Comparison of ENCODE assay signal across 29 cellular contexts in the genomic region with DNA sequence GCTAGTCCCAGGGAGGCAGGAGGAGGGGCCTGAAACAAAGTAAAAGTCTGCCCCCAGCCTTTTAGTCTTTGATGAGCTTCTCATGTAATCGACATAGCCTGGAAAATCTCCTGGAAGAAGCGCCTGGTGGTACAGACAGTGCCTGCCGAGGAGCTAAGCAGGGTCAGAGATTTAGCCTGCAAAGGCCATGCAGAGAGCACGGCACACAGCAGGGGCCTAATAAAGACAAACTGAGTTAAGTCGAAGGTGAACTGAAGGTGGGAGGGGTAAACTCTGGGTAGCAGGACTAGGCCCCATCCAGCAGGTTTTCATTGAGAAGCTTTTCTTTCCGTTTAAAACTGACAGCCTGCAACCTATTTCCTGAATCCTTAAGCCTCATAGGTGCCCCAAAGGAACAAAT.
DNase-seq lines count a peak whose midpoint lies in the region; ATAC-seq, FAIRE-seq and TF ChIP-seq lines count a peak whose summit lies in the region.
"Had no signal": no experiment of that assay in that cellular context is flagged by ENCODE, and none has a peak within 500 bp of the region (broad histone marks: within the 10 kb centered on the region; RNA-seq: fewer than 3 reads in every experiment).

No MANE protein-coding gene starts in this region.

- H3K18ac ChIP-seq in neuronal stem cell (ENCODE audit: low read length), result no peak overlapping the region

- no CpG with 5 or more reads among the region's 6 CpGs for WGBS in neuronal stem cell (ENCODE audit: extremely low coverage in 2 of 2, insufficient read length in 2 of 2, insufficient replicate concordance in 1 of 2), 2 donors

- CTCF ChIA-PET in RWPE1 (lab: Yijun Ruan, JAX), result interaction anchor here (1.0 to 3.0 kb wide), 5 partner anchors 12 to 390 kb away, joined by 3 to 16 read pairs (median 3); a partner anchor contains a TSS

- H3K27ac Mint-ChIP-seq in stimulated activated memory B cell treated with anti-CD40 and anti-IgM and Interleukin-4, amounts not matched to agents 10 μg/mL and 1 μg/mL and 100 μg/mL, for 72 hours, result no peak overlapping the region
- H3K27ac Mint-ChIP-seq: activated CD4-positive, alpha-beta T cell treated with anti-CD3 and anti-CD28 coated beads, Interleukin-2, amount 10 ng/mL, durations not matched to agents 7 days and 5 days; activated T-cell treated with anti-CD3 and anti-CD28 coated beads, Interleukin-2, amount 50 U/mL, for 24 hours; CD8-positive, alpha-beta T cell; IgD-negative memory B cell; nephron had no signal

- peaks cover 20 to 49% (median 24%) of the 10 kb centered on the region in 10 experiments for H3K4me1 ChIP-seq in BLaER1 treated with 17β-estradiol and CSF1 and Interleukin-3, amounts not matched to agents 10 nM and 100 nM
- H3K4me1 ChIP-seq in neuronal stem cell (ENCODE audit: control insufficient read depth in 2 of 2, insufficient read depth in 1 of 2, low read depth in 1 of 2, low read length in 2 of 2), result peaks cover 0 to 10% of the 10 kb centered on the region in 2 donors
- H3K4me1 ChIP-seq: upper lobe of right lung had no signal

- peaks cover 0 to 80% (median 16%) of the 10 kb centered on the region in 11 experiments; a peak in 14 of 22 replicates for H3K36me3 ChIP-seq in BLaER1 treated with 17β-estradiol and CSF1 and Interleukin-3, amounts not matched to agents 10 nM and 100 nM
- H3K36me3 ChIP-seq in neuronal stem cell (replicated peaks in 1 of 2; ENCODE audit: control insufficient read depth in 2 of 2, insufficient read depth in 2 of 2, low read length in 2 of 2), result peaks cover 45 to 88% of the 10 kb centered on the region in 2 donors
- H3K36me3 ChIP-seq: ovary, upper lobe of right lung had no signal

- no peak overlapping the region for H2BK15ac ChIP-seq in neuronal stem cell (ENCODE audit: low read length)

- no peak for ATAC-seq in GM19467 (IDR thresholded peaks at IDR 0.05; ENCODE audit: unreplicated experiment)
- ATAC-seq in stimulated activated memory B cell treated with anti-CD40 and anti-IgM and Interleukin-4, amounts not matched to agents 10 μg/mL and 1 μg/mL and 100 μg/mL, for 72 hours, result no peak
- ATAC-seq: body of pancreas; CD8-positive, alpha-beta T cell; left cardiac atrium; Panc1; upper lobe of right lung had no signal

- H2AK5ac ChIP-seq in neuronal stem cell (ENCODE audit: low read depth, low read length), result no peak overlapping the region

- H3K9me3 ChIP-seq in BLaER1 treated with 17β-estradiol and CSF1 and Interleukin-3, amounts not matched to agents 10 nM and 100 nM (replicated peaks in 1 of 11), result no peaks in the 10 kb centered on the region
- no peaks in the 10 kb centered on the region for H3K9me3 ChIP-seq in neuronal stem cell (replicated peaks in 1 of 2; ENCODE audit: control insufficient read depth in 2 of 2, insufficient read depth in 1 of 2, low read depth in 1 of 2, low read length in 2 of 2)
- H3K9me3 ChIP-seq: A549, body of pancreas, ovary, upper lobe of right lung had no signal

- no peak overlapping the region for H2BK120ac ChIP-seq in neuronal stem cell (ENCODE audit: low read depth, low read length)

- peaks cover 6% of the 10 kb centered on the region for H3K4me1 Mint-ChIP-seq in stimulated activated memory B cell treated with anti-CD40 and anti-IgM and Interleukin-4, amounts not matched to agents 10 μg/mL and 1 μg/mL and 100 μg/mL, for 72 hours
- H3K4me1 Mint-ChIP-seq: activated CD4-positive, alpha-beta T cell treated with anti-CD3 and anti-CD28 coated beads, Interleukin-2, amount 10 ng/mL, durations not matched to agents 7 days and 5 days; IgD-negative memory B cell; nephron had no signal

- H2BK5ac ChIP-seq in neuronal stem cell (ENCODE audit: low read length), result no peak overlapping the region

- peak overlapping the region in 4 of 11 experiments; percentile 12 to 50 (median 21); a peak in 4 of 22 replicates for H3K9ac ChIP-seq in BLaER1 treated with 17β-estradiol and CSF1 and Interleukin-3, amounts not matched to agents 10 nM and 100 nM
- no peak overlapping the region for H3K9ac ChIP-seq in neuronal stem cell (ENCODE audit: low read depth, low read length, poor library complexity)

- peaks cover 14% of the 10 kb centered on the region for H3K27me3 Mint-ChIP-seq in stimulated activated memory B cell treated with anti-CD40 and anti-IgM and Interleukin-4, amounts not matched to agents 10 μg/mL and 1 μg/mL and 100 μg/mL, for 72 hours

- H2AFZ ChIP-seq in neuronal stem cell (ENCODE audit: low read length), result no peak overlapping the region

- no peak for TF ChIP-seq POLR2A in GM12892 (IDR thresholded peaks at IDR 0.05; ENCODE audit: low read depth, low read length)

- no peak overlapping the region for H4K91ac ChIP-seq in neuronal stem cell (ENCODE audit: low read depth, low read length, poor library complexity)

- POLR2A ChIA-PET in RWPE1 (lab: Yijun Ruan, JAX; ENCODE audit: low non-redundant PET), result interaction anchor here (0.7 to 0.8 kb wide), 2 partner anchors 116 to 118 kb away, joined by 3 to 5 read pairs; no protein-coding TSS in a partner anchor

- H3K23ac ChIP-seq in neuronal stem cell (ENCODE audit: low read depth, low read length, poor library complexity), result no peak overlapping the region

- H3K14ac ChIP-seq in neuronal stem cell (ENCODE audit: low read length), result no peak overlapping the region

- peak overlapping the region in 7 of 11 experiments; percentile 18 to 60 (median 37); a peak in 10 of 22 replicates for H3K27ac ChIP-seq in BLaER1 treated with 17β-estradiol and CSF1 and Interleukin-3, amounts not matched to agents 10 nM and 100 nM
- peak overlapping the region; percentile 99 for H3K27ac ChIP-seq in RWPE1
- peak overlapping the region; percentile 25 for H3K27ac ChIP-seq in neuronal stem cell (replicated peaks; ENCODE audit: low read length)
- H3K27ac ChIP-seq: body of pancreas, ovary, upper lobe of right lung, WERI-Rb-1 had no signal

- peak overlapping the region; percentile 50 to 74 (median 68) for H3K4me2 ChIP-seq in BLaER1 treated with 17β-estradiol and CSF1 and Interleukin-3, amounts not matched to agents 10 nM and 100 nM
- no peak overlapping the region for H3K4me2 ChIP-seq in neuronal stem cell (ENCODE audit: insufficient read depth, low read length, poor library complexity, severe bottlenecking)

- DNase-seq in RWPE1 (ENCODE audit: low spot score) (no peak), ecto neural progenitor cell (ENCODE audit: low spot score) (peak; percentile 58), neuronal stem cell (ENCODE audit: low spot score) (no peak), GM12892 (ENCODE audit: insufficient read length) (no peak)
- no peak for DNase-seq in activated naive CD4-positive, alpha-beta T cell treated with anti-CD3 and anti-CD28 coated beads, Interleukin-2, amount 50 U/mL, for 16 hours
- DNase-seq: activated CD4-positive, alpha-beta T cell treated with anti-CD3 and anti-CD28 coated beads, Interleukin-2, amount 10 ng/mL, durations not matched to agents 7 days and 5 days; activated naive CD4-positive, alpha-beta T cell treated with Interleukin-2 at 50 U/mL for 16 hours; activated T-cell treated with anti-CD3 and anti-CD28 coated beads, Interleukin-2, amount 50 U/mL, for 24 hours; body of pancreas; CD8-positive, alpha-beta T cell; H7; hippocampal formation; left cardiac atrium; NCI-H146; NCI-H2107; ovary; stimulated activated naive CD4-positive, alpha-beta T cell; T-helper 9 cell; WERI-Rb-1 had no signal

- H3K79me1 ChIP-seq in neuronal stem cell (ENCODE audit: low read depth, low read length), result no peaks in the 10 kb centered on the region

- H3K4ac ChIP-seq in neuronal stem cell (ENCODE audit: low read length), result no peak overlapping the region

- no peaks in the 10 kb centered on the region for H3K36me3 Mint-ChIP-seq in stimulated activated memory B cell treated with anti-CD40 and anti-IgM and Interleukin-4, amounts not matched to agents 10 μg/mL and 1 μg/mL and 100 μg/mL, for 72 hours
- H3K36me3 Mint-ChIP-seq: CD8-positive, alpha-beta T cell; IgD-negative memory B cell had no signal

- H2BK12ac ChIP-seq in neuronal stem cell (ENCODE audit: low read length), result no peak overlapping the region

- no peaks in the 10 kb centered on the region for H4K20me1 ChIP-seq in BLaER1 treated with 17β-estradiol and CSF1 and Interleukin-3, amounts not matched to agents 10 nM and 100 nM

- no peak overlapping the region for H3K4me3 Mint-ChIP-seq in stimulated activated memory B cell treated with anti-CD40 and anti-IgM and Interleukin-4, amounts not matched to agents 10 μg/mL and 1 μg/mL and 100 μg/mL, for 72 hours
- H3K4me3 Mint-ChIP-seq: activated CD4-positive, alpha-beta T cell treated with anti-CD3 and anti-CD28 coated beads, Interleukin-2, amount 10 ng/mL, durations not matched to agents 7 days and 5 days; activated T-cell treated with anti-CD3 and anti-CD28 coated beads, Interleukin-2, amount 50 U/mL, for 24 hours; CD8-positive, alpha-beta T cell; IgD-negative memory B cell; nephron had no signal

- H4K8ac ChIP-seq in neuronal stem cell (ENCODE audit: low read depth, low read length), result no peak overlapping the region

- FAIRE-seq in GM12892 (lab: Jason Lieb, UNC), result no peak
- FAIRE-seq: A549 had no signal

- no peak for TF ChIP-seq CTCF in RWPE1 (conservative IDR thresholded peaks at IDR 0.05; ENCODE audit: low read depth)

- H3K27me3 ChIP-seq in BLaER1 treated with 17β-estradiol and CSF1 and Interleukin-3, amounts not matched to agents 10 nM and 100 nM, result no peaks in the 10 kb centered on the region
- H3K27me3 ChIP-seq in neuronal stem cell (ENCODE audit: control insufficient read depth in 3 of 3, insufficient read depth in 3 of 3, low read depth in 1 of 3, low read length in 3 of 3), result no peaks in the 10 kb centered on the region
- H3K27me3 ChIP-seq: body of pancreas, dorsolateral prefrontal cortex, ovary, upper lobe of right lung had no signal

- no peaks in the 10 kb centered on the region for H3K9me3 Mint-ChIP-seq in stimulated activated memory B cell treated with anti-CD40 and anti-IgM and Interleukin-4, amounts not matched to agents 10 μg/mL and 1 μg/mL and 100 μg/mL, for 72 hours
- H3K9me3 Mint-ChIP-seq: activated CD4-positive, alpha-beta T cell treated with anti-CD3 and anti-CD28 coated beads, Interleukin-2, amount 10 ng/mL, durations not matched to agents 7 days and 5 days; activated T-cell treated with anti-CD3 and anti-CD28 coated beads, Interleukin-2, amount 50 U/mL, for 24 hours; CD8-positive, alpha-beta T cell; IgD-negative memory B cell; nephron had no signal

- no peak overlapping the region for H3K4me3 ChIP-seq in BLaER1 treated with 17β-estradiol and CSF1 and Interleukin-3, amounts not matched to agents 10 nM and 100 nM
- no peak overlapping the region for H3K4me3 ChIP-seq in neuronal stem cell (ENCODE audit: low read length in 2 of 2)
- H3K4me3 ChIP-seq: A549, body of pancreas, dorsolateral prefrontal cortex, lung, ovary, upper lobe of right lung had no signal

Comparison
In these comparisons a context has a peak if more than half of its experiments do, and no peak if none do; other contexts are left out.
1. H3K27ac ChIP-seq: peak in every context shown above with its lines; median percentile 99 in RWPE1; 37 in BLaER1 treated with 17β-estradiol and CSF1 and Interleukin-3, amounts not matched to agents 10 nM and 100 nM; 25 in neuronal stem cell.